Comparison of ENCODE assay signal across 11 cellular contexts in genomic region chr16:11390573-11391495, GRCh38. TPM values are rescaled to one million over a fixed set of nuclear protein-coding genes. Genes with fewer than 3 reads are reported as not detected.
DNase-seq lines count a peak whose midpoint lies in the region; ATAC-seq, FAIRE-seq and TF ChIP-seq lines count a peak whose summit lies in the region.
"Had no signal": no experiment of that assay in that cellular context is flagged by ENCODE, and none has a peak within 500 bp of the region (broad histone marks: within the 10 kb centered on the region; RNA-seq: fewer than 3 reads in every experiment).

No MANE protein-coding gene starts in this region.

- POLR2A ChIA-PET in MCF 10A (lab: Yijun Ruan, JAX) = interaction anchor here (0.7 kb wide), 1 partner anchor 18 kb away, joined by 3 read pairs; no protein-coding TSS in a partner anchor

- no peaks in the 10 kb centered on the region for H3K9me3 ChIP-seq in RWPE2 (ENCODE audit: severe bottlenecking)

- peak; percentile 22 for DNase-seq in GM10266 (ENCODE audit: extremely low spot score)
- peak; percentile 79 for DNase-seq in NCI-H1105 treated with DMSO at 0.1 percent for 48 hours (lab: John Stamatoyannopoulos, UW)
- no peak for DNase-seq in RWPE2 (ENCODE audit: low spot score)
- peak in 1 of 2 experiments; percentile 48 for DNase-seq in mesothelial cell of epicardium (ENCODE audit: low spot score in 2 of 2, unreplicated experiment in 2 of 2)
- no peak for DNase-seq in urothelium cell line (ENCODE audit: low spot score)
- DNase-seq in germinal center (ENCODE audit: low spot score) = no peak
- no peak for DNase-seq in MCF 10A (ENCODE audit: unreplicated experiment)
- DNase-seq in NCI-H2107 treated with DMSO at 0.1 percent for 48 hours (lab: John Stamatoyannopoulos, UW; ENCODE audit: unreplicated experiment) = no peak
- DNase-seq: substantia nigra had no signal

- BruUV-seq in MCF 10A (replicated peaks; lab: Mats Ljungman, UMichigan) = no TSS peak

- CTCF ChIA-PET in MCF 10A (lab: Yijun Ruan, JAX) = interaction anchor here (0.5 to 1.8 kb wide), 6 partner anchors 9 to 437 kb away, joined by 3 to 7 read pairs (median 4); no protein-coding TSS in a partner anchor

- FAIRE-seq in urothelium cell line (lab: Jason Lieb, UNC) = no peak

- H3K36me3 ChIP-seq in RWPE2 (ENCODE audit: low read depth) = no peaks in the 10 kb centered on the region

- intact Hi-C loops in MCF 10A (cut with micrococcal nuclease) = no loop called here

- H3K36me3 Mint-ChIP-seq in mesothelial cell of epicardium = no peaks in the 10 kb centered on the region
- no peaks in the 10 kb centered on the region for H3K36me3 Mint-ChIP-seq in MCF 10A (ENCODE audit: insufficient read depth, unreplicated experiment)
- H3K36me3 Mint-ChIP-seq: activated naive CD4-positive, alpha-beta T cell treated with anti-CD3 and anti-CD28 coated beads, Interleukin-2, amount 50 U/mL, for 24 hours had no signal

- H3K4me3 Mint-ChIP-seq in mesothelial cell of epicardium = no peak overlapping the region
- no peak overlapping the region for H3K4me3 Mint-ChIP-seq in MCF 10A (ENCODE audit: unreplicated experiment)
- H3K4me3 Mint-ChIP-seq: activated naive CD4-positive, alpha-beta T cell treated with anti-CD3 and anti-CD28 coated beads, Interleukin-2, amount 50 U/mL, for 24 hours had no signal

- TF ChIP-seq CTCF in GM10266 (IDR thresholded peaks at IDR 0.05; ENCODE audit: control insufficient read depth, insufficient read depth, low read depth, missing control alignments) (no peak), RWPE2 (IDR thresholded peaks at IDR 0.05; ENCODE audit: poor library complexity, severe bottlenecking) (no peak), mesothelial cell of epicardium (IDR thresholded peaks at IDR 0.05; ENCODE audit: unreplicated experiment) (no peak), MCF 10A (IDR thresholded peaks at IDR 0.05; ENCODE audit: unreplicated experiment) (no peak)

- peak overlapping the region; percentile 66 for H3K27ac Mint-ChIP-seq in mesothelial cell of epicardium
- H3K27ac Mint-ChIP-seq in MCF 10A (ENCODE audit: low read depth, unreplicated experiment) = no peak overlapping the region
- H3K27ac Mint-ChIP-seq: activated naive CD4-positive, alpha-beta T cell treated with anti-CD3 and anti-CD28 coated beads, Interleukin-2, amount 50 U/mL, for 24 hours had no signal

- H3K4me3 ChIP-seq in RWPE2 (ENCODE audit: severe bottlenecking) = no peak overlapping the region

- no peak overlapping the region for H3K27ac ChIP-seq in RWPE2 (ENCODE audit: poor library complexity, severe bottlenecking)
- H3K27ac ChIP-seq: C4-2B had no signal

- peaks cover 18% of the 10 kb centered on the region for H3K4me1 Mint-ChIP-seq in mesothelial cell of epicardium
- no peaks in the 10 kb centered on the region for H3K4me1 Mint-ChIP-seq in MCF 10A (ENCODE audit: insufficient read depth, unreplicated experiment)
- H3K4me1 Mint-ChIP-seq: activated naive CD4-positive, alpha-beta T cell treated with anti-CD3 and anti-CD28 coated beads, Interleukin-2, amount 50 U/mL, for 24 hours had no signal

- peak; percentile 36 for ATAC-seq in RWPE2 (ENCODE audit: low read depth)

- peaks cover 12% of the 10 kb centered on the region for H3K4me1 ChIP-seq in RWPE2 (ENCODE audit: insufficient read depth, poor library complexity, severe bottlenecking)

- H3K27me3 Mint-ChIP-seq in mesothelial cell of epicardium (ENCODE audit: low read depth) = peaks cover 5% of the 10 kb centered on the region
- H3K27me3 Mint-ChIP-seq in MCF 10A (ENCODE audit: insufficient read depth, unreplicated experiment) = no peaks in the 10 kb centered on the region
- H3K27me3 Mint-ChIP-seq: activated naive CD4-positive, alpha-beta T cell treated with anti-CD3 and anti-CD28 coated beads, Interleukin-2, amount 50 U/mL, for 24 hours had no signal

- H3K27me3 ChIP-seq in RWPE2 (ENCODE audit: insufficient read depth, poor library complexity, severe bottlenecking) = no peaks in the 10 kb centered on the region

- H3K9me3 Mint-ChIP-seq in mesothelial cell of epicardium = no peaks in the 10 kb centered on the region
- no peaks in the 10 kb centered on the region for H3K9me3 Mint-ChIP-seq in MCF 10A (ENCODE audit: unreplicated experiment)
- H3K9me3 Mint-ChIP-seq: activated naive CD4-positive, alpha-beta T cell treated with anti-CD3 and anti-CD28 coated beads, Interleukin-2, amount 50 U/mL, for 24 hours had no signal

RNA-seq across cellular contexts. Expression of gene RMI2, which starts 45.6 kb away (rescaled TPM):
- total RNA-seq in mesothelial cell of epicardium (18.6 to 22.4 TPM (median 19.1 TPM) in 3 replicates), MCF 10A (2022) (5.8 and 6.6 TPM in 2 replicates)

Comparison
In these comparisons a context has a peak if more than half of its experiments do, and no peak if none do; other contexts are left out.
1. DNase-seq: peak in GM10266 (single experiment) and NCI-H1105 treated with DMSO at 0.1 percent for 48 hours (single experiment); none in RWPE2 (single experiment), urothelium cell line (single experiment), germinal center (single experiment), MCF 10A (single experiment) and NCI-H2107 treated with DMSO at 0.1 percent for 48 hours (single experiment).